13 cellular contexts compared by ENCODE assay signal in the genomic region with DNA sequence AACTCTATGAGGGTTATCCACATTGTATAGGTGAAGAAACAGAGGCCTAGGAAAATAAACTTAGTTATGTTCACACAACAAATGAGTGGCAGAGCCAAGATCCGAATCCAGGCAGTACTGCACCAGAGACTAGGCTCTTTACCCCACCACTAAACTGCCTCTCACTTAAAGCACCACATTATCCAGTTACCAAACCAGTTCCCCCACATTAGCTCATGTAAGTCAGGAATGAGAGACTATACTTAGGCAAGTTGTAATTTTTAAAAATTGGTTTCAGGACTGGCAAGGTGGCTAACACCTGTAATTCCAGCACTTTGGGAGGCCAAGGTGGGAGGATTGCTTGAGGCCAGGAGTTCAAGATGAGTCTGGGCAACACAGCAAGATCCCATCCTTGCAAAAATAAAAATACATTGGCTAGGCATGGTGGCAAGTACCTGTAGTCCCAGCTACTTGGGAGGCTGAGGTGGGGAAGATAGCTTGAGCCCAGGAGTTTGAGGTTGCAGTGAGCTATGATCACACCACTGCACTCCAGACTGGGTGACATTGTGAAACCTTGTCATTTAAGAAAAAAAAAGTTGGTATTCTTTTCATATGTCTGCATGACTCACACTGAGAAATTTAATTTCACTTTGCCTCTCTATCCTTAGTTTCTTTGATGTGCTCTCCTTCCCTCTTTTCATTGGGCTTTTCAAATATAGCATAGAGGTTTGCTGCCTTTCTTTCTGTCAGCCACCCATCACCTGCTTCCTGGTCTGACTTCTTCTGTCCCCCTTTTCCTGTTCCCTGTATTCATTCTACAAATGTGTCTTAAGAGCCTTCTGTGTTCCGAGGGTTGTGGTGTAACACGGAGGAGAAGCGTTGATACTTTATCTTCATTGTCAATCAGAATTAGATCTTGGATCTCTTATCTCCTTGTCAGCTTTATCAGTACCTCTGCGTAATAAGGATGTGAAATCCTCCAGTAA.
DNase-seq lines count a peak whose midpoint lies in the region; ATAC-seq and TF ChIP-seq lines count a peak whose summit lies in the region.
"Had no signal": no experiment of that assay in that cellular context is flagged by ENCODE, and none has a peak within 500 bp of the region (broad histone marks: within the 10 kb centered on the region; RNA-seq: fewer than 3 reads in every experiment).

No MANE protein-coding gene starts in this region.

- H3K27ac Mint-ChIP-seq in activated naive CD4-positive, alpha-beta T cell treated with anti-CD3 and anti-CD28 coated beads, Interleukin-2, amount 10 ng/mL, durations not matched to agents 7 days and 5 days, result peak overlapping the region; percentile 87
- H3K27ac Mint-ChIP-seq in activated CD8-positive, alpha-beta T cell treated with anti-CD3 and anti-CD28 coated beads, Interleukin-2, amount 10 ng/mL, durations not matched to agents 7 days and 5 days, result peak overlapping the region; percentile 63
- peak overlapping the region; percentile 63 for H3K27ac Mint-ChIP-seq in stimulated activated naive B cell treated with anti-CD40 and anti-IgM and Interleukin-4, amounts not matched to agents 10 μg/mL and 1 μg/mL and 100 μg/mL, for 72 hours
- H3K27ac Mint-ChIP-seq: dendritic cell treated with granulocyte-macrophage colony-stimulating factor and Interleukin-4, amounts not matched to agents 40 ng/mL and 50 ng/mL, for 4 days; H9 had no signal

- H3K27me3 Mint-ChIP-seq in activated naive CD4-positive, alpha-beta T cell treated with anti-CD3 and anti-CD28 coated beads, Interleukin-2, amount 10 ng/mL, durations not matched to agents 7 days and 5 days, result no peaks in the 10 kb centered on the region
- H3K27me3 Mint-ChIP-seq in activated CD8-positive, alpha-beta T cell treated with anti-CD3 and anti-CD28 coated beads, Interleukin-2, amount 10 ng/mL, durations not matched to agents 7 days and 5 days (ENCODE audit: low read depth), result no peaks in the 10 kb centered on the region
- H3K27me3 Mint-ChIP-seq in stimulated activated naive B cell treated with anti-CD40 and anti-IgM and Interleukin-4, amounts not matched to agents 10 μg/mL and 1 μg/mL and 100 μg/mL, for 72 hours, result no peaks in the 10 kb centered on the region
- H3K27me3 Mint-ChIP-seq: dendritic cell treated with granulocyte-macrophage colony-stimulating factor and Interleukin-4, amounts not matched to agents 40 ng/mL and 50 ng/mL, for 4 days had no signal

- POLR2A ChIA-PET in activated CD8-positive, alpha-beta T cell treated with anti-CD3 and anti-CD28 coated beads, Interleukin-2, amount 10 ng/mL, durations not matched to agents 7 days and 5 days (lab: Charles Lee), result interaction anchor here (0.7 kb wide), 1 partner anchor 139 kb away, joined by 3 read pairs; a partner anchor contains a TSS

- CTCF ChIA-PET in activated naive CD4-positive, alpha-beta T cell treated with anti-CD3 and anti-CD28 coated beads, Interleukin-2, amount 10 ng/mL, durations not matched to agents 7 days and 5 days (lab: Charles Lee), result interaction anchor here (1.0 kb wide), 1 partner anchor 131 kb away, joined by 3 read pairs; no protein-coding TSS in a partner anchor
- CTCF ChIA-PET in activated CD8-positive, alpha-beta T cell treated with anti-CD3 and anti-CD28 coated beads, Interleukin-2, amount 10 ng/mL, durations not matched to agents 7 days and 5 days (lab: Charles Lee), result interaction anchor here (1.5 kb wide), 1 partner anchor 30 kb away, joined by 3 read pairs; no protein-coding TSS in a partner anchor

- no peak for TF ChIP-seq CTCF in heart left ventricle (IDR thresholded peaks at IDR 0.05)

- intact Hi-C loops in heart left ventricle (cut with DNase I), result no loop called here

- H3K4me3 ChIP-seq in MG63 (no peak overlapping the region), heart left ventricle (no peak overlapping the region)
- H3K4me3 ChIP-seq: suprapubic skin had no signal

- no peaks in the 10 kb centered on the region for H3K27me3 ChIP-seq in MG63
- no peaks in the 10 kb centered on the region for H3K27me3 ChIP-seq in heart left ventricle
- H3K27me3 ChIP-seq: suprapubic skin had no signal

- H3K36me3 ChIP-seq in MG63, result no peaks in the 10 kb centered on the region; the same call in 1 of the 2 replicates
- H3K36me3 ChIP-seq in heart left ventricle, result peaks cover 0 to 100% (median 100%) of the 10 kb centered on the region in 9 donors

- H3K9me3 Mint-ChIP-seq in activated naive CD4-positive, alpha-beta T cell treated with anti-CD3 and anti-CD28 coated beads, Interleukin-2, amount 10 ng/mL, durations not matched to agents 7 days and 5 days, result no peaks in the 10 kb centered on the region
- no peaks in the 10 kb centered on the region for H3K9me3 Mint-ChIP-seq in activated CD8-positive, alpha-beta T cell treated with anti-CD3 and anti-CD28 coated beads, Interleukin-2, amount 10 ng/mL, durations not matched to agents 7 days and 5 days (ENCODE audit: insufficient read depth)
- no peaks in the 10 kb centered on the region for H3K9me3 Mint-ChIP-seq in stimulated activated naive B cell treated with anti-CD40 and anti-IgM and Interleukin-4, amounts not matched to agents 10 μg/mL and 1 μg/mL and 100 μg/mL, for 72 hours
- H3K9me3 Mint-ChIP-seq: dendritic cell treated with granulocyte-macrophage colony-stimulating factor and Interleukin-4, amounts not matched to agents 40 ng/mL and 50 ng/mL, for 4 days; H9 had no signal

- no peaks in the 10 kb centered on the region for H3K4me1 ChIP-seq in heart left ventricle
- H3K4me1 ChIP-seq: suprapubic skin had no signal

- peak; percentile 60 for ATAC-seq in HG02981 (IDR thresholded peaks at IDR 0.05; ENCODE audit: unreplicated experiment)
- peak; percentile 38 for ATAC-seq in activated CD8-positive, alpha-beta T cell treated with anti-CD3 and anti-CD28 coated beads, Interleukin-2, amount 10 ng/mL, durations not matched to agents 7 days and 5 days
- ATAC-seq in stimulated activated naive B cell treated with anti-CD40 and anti-IgM and Interleukin-4, amounts not matched to agents 10 μg/mL and 1 μg/mL and 100 μg/mL, for 72 hours (replicated peaks), result peak; percentile 81 to 82
- ATAC-seq in heart left ventricle, result no peak
- ATAC-seq: HepG2 had no signal

- TF ChIP-seq POLR2A in heart left ventricle (IDR thresholded peaks at IDR 0.05), result no peak

- H3K4me3 Mint-ChIP-seq in activated naive CD4-positive, alpha-beta T cell treated with anti-CD3 and anti-CD28 coated beads, Interleukin-2, amount 10 ng/mL, durations not matched to agents 7 days and 5 days, result peak overlapping the region; percentile 17
- no peak overlapping the region for H3K4me3 Mint-ChIP-seq in activated CD8-positive, alpha-beta T cell treated with anti-CD3 and anti-CD28 coated beads, Interleukin-2, amount 10 ng/mL, durations not matched to agents 7 days and 5 days
- peak overlapping the region in 1 of 2 donors; percentile 33 for H3K4me3 Mint-ChIP-seq in stimulated activated naive B cell treated with anti-CD40 and anti-IgM and Interleukin-4, amounts not matched to agents 10 μg/mL and 1 μg/mL and 100 μg/mL, for 72 hours
- H3K4me3 Mint-ChIP-seq: dendritic cell treated with granulocyte-macrophage colony-stimulating factor and Interleukin-4, amounts not matched to agents 40 ng/mL and 50 ng/mL, for 4 days; H9 had no signal

- peak; percentile 33 for DNase-seq in activated naive CD4-positive, alpha-beta T cell treated with anti-CD3 and anti-CD28 coated beads, Interleukin-2, amount 10 ng/mL, durations not matched to agents 7 days and 5 days
- DNase-seq in activated naive CD4-positive, alpha-beta T cell treated with anti-CD3 and anti-CD28 coated beads, Interleukin-2, amount 50 U/mL, for 16 hours, result no peak
- no peak for DNase-seq in activated CD8-positive, alpha-beta T cell treated with anti-CD3 and anti-CD28 coated beads, Interleukin-2, amount 10 ng/mL, durations not matched to agents 7 days and 5 days
- DNase-seq in stimulated activated naive B cell treated with anti-CD40 and anti-IgM and Interleukin-4, amounts not matched to agents 10 μg/mL and 1 μg/mL and 100 μg/mL, for 72 hours, result no peak
- DNase-seq in retina, result no peak
- no peak for DNase-seq in MG63
- DNase-seq in heart left ventricle, result no peak
- DNase-seq: H9, NCI-H226 had no signal

- 85 to 92% (median 91%) methylated on average over 5 of the region's 5 CpGs for WGBS in heart left ventricle, 4 donors

- H3K9me3 ChIP-seq in MG63 (no peaks in the 10 kb centered on the region), heart left ventricle (no peaks in the 10 kb centered on the region)
- H3K9me3 ChIP-seq: suprapubic skin had no signal

- H3K27ac ChIP-seq in heart left ventricle, result no peak overlapping the region
- H3K27ac ChIP-seq: suprapubic skin had no signal

- peaks cover 48% of the 10 kb centered on the region for H3K4me1 Mint-ChIP-seq in activated naive CD4-positive, alpha-beta T cell treated with anti-CD3 and anti-CD28 coated beads, Interleukin-2, amount 10 ng/mL, durations not matched to agents 7 days and 5 days
- H3K4me1 Mint-ChIP-seq in activated CD8-positive, alpha-beta T cell treated with anti-CD3 and anti-CD28 coated beads, Interleukin-2, amount 10 ng/mL, durations not matched to agents 7 days and 5 days (ENCODE audit: low read depth), result peaks cover 28% of the 10 kb centered on the region
- H3K4me1 Mint-ChIP-seq in stimulated activated naive B cell treated with anti-CD40 and anti-IgM and Interleukin-4, amounts not matched to agents 10 μg/mL and 1 μg/mL and 100 μg/mL, for 72 hours, result peaks cover 10 to 14% of the 10 kb centered on the region in 2 donors
- H3K4me1 Mint-ChIP-seq: H9 had no signal

- H3K36me3 Mint-ChIP-seq in activated naive CD4-positive, alpha-beta T cell treated with anti-CD3 and anti-CD28 coated beads, Interleukin-2, amount 10 ng/mL, durations not matched to agents 7 days and 5 days, result peaks cover 70% of the 10 kb centered on the region
- peaks cover 68% of the 10 kb centered on the region for H3K36me3 Mint-ChIP-seq in activated CD8-positive, alpha-beta T cell treated with anti-CD3 and anti-CD28 coated beads, Interleukin-2, amount 10 ng/mL, durations not matched to agents 7 days and 5 days (ENCODE audit: low read depth)
- peaks cover 45 to 69% of the 10 kb centered on the region in 2 donors for H3K36me3 Mint-ChIP-seq in stimulated activated naive B cell treated with anti-CD40 and anti-IgM and Interleukin-4, amounts not matched to agents 10 μg/mL and 1 μg/mL and 100 μg/mL, for 72 hours

Comparison
In these comparisons a context has a peak if more than half of its experiments do, and no peak if none do; other contexts are left out.
1. ATAC-seq: peak in HG02981 (single experiment), activated CD8-positive, alpha-beta T cell treated with anti-CD3 and anti-CD28 coated beads, Interleukin-2, amount 10 ng/mL, durations not matched to agents 7 days and 5 days (single experiment) and stimulated activated naive B cell treated with anti-CD40 and anti-IgM and Interleukin-4, amounts not matched to agents 10 μg/mL and 1 μg/mL and 100 μg/mL, for 72 hours (2 of 2); none in heart left ventricle (0 of 4).
2. Peak in every context shown above with its lines, with median percentiles within 50 percentile points of each other: H3K27ac Mint-ChIP-seq.